ENCODE assay signal across 8 cellular contexts in the genomic region with DNA sequence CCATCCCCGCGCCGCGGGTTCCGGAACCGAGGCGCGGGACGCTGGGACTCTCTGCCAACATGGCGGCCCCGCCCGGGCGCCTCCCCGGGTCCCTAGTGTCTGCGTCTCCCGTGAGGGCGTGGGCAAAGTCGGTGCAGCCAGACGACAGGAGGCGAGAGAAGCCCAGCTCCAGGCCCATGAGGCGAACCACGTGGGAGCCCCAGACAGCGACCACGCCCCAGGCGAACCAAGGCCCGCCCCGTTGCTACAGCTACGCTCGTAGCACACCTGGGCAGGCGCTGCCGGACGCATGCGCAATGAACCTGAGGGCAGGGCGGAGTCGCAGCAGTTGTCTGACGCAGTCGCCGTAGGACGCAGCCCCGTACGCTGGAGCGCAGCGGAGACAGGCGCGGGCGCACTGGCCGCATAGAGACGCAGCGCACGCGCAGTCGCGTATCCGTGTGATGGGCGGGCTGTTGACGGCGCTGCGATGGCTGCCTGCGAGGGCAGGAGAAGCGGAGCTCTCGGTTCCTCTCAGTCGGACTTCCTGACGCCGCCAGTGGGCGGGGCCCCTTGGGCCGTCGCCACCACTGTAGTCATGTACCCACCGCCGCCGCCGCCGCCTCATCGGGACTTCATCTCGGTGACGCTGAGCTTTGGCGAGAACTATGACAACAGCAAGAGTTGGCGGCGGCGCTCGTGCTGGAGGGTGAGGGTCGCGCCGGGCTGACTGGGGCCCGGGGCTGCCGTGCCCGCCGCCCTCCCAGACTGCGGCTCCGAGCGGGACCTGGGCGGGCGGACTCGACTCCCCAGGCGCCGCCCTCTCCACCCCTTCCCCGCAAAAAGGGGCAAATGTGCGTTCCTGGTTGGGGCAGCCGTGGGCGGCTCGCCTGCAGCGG. TPM values are rescaled to one million over a fixed set of nuclear protein-coding genes. Genes with fewer than 3 reads are reported as not detected.
DNase-seq lines count a peak whose midpoint lies in the region; ATAC-seq, FAIRE-seq and TF ChIP-seq lines count a peak whose summit lies in the region.

A gene (plus strand): TSS at position 455 of the 878 bp plus-strand sequence. CDS start 15 bp downstream, at position 470.

- H3K27ac ChIP-seq in small intestine (ENCODE audit: low read depth in 1 of 2, low read length in 1 of 2): peak within 1 kb of the TSS; percentile 94 to 99

- H3K9me3 ChIP-seq in small intestine (ENCODE audit: control insufficient read depth, low read depth): no peaks in the 10 kb centered on the region

- POLR2A ChIA-PET in AG04449 (lab: Yijun Ruan, JAX): interaction anchor here (0.6 to 2.6 kb wide), 10 partner anchors 10 to 359 kb away, joined by 3 to 17 read pairs (median 3); a partner anchor contains a TSS

- H3K4me1 ChIP-seq in small intestine (ENCODE audit: control insufficient read depth in 2 of 2, insufficient read depth in 1 of 2, low read depth in 1 of 2, low read length in 1 of 2): peaks cover 0 to 10% of the 10 kb centered on the region in 2 donors

- DNase-seq in AG04449 (ENCODE audit: low read depth, low spot score) (peak; percentile 85), NCI-H2227 treated with DMSO at 0.1 percent for 48 hours (lab: John Stamatoyannopoulos, UW) (peak; percentile 91), bronchial epithelial cell (ENCODE audit: low read depth) (peak; percentile 99), iPS-NIHi11 (ENCODE audit: low spot score) (peak; percentile 97), small intestine (peak; percentile 99)

- no peaks in the 10 kb centered on the region for H3K27me3 ChIP-seq in bronchial epithelial cell (ENCODE audit: control insufficient read depth, insufficient read depth, low read length)
- H3K27me3 ChIP-seq in small intestine (ENCODE audit: control insufficient read depth in 2 of 2, insufficient read depth in 2 of 2, low read length in 2 of 2): no peaks in the 10 kb centered on the region

- 0% methylated on average over 92 to 101 of the region's 101 CpGs for WGBS in small intestine, 3 donors

- ATAC-seq in GM18907 (IDR thresholded peaks at IDR 0.05; ENCODE audit: unreplicated experiment) (peak; percentile 77), HG03159 (IDR thresholded peaks at IDR 0.05; ENCODE audit: unreplicated experiment) (peak; percentile 82)

- CTCF ChIA-PET in AG04449 (lab: Yijun Ruan, JAX): interaction anchor here (0.6 to 17.0 kb wide), 10 partner anchors 9 to 360 kb away, joined by 3 to 208 read pairs (median 4); a partner anchor contains a TSS

- peak within 1 kb of the TSS; percentile 78 for H3K4me3 ChIP-seq in AG04449 (ENCODE audit: low read depth, low read length)
- H3K4me3 ChIP-seq in WI38 (ENCODE audit: low read depth, low read length): peak within 1 kb of the TSS; percentile 81
- peak within 1 kb of the TSS; percentile 88 for H3K4me3 ChIP-seq in bronchial epithelial cell (ENCODE audit: low read depth, low read length)
- H3K4me3 ChIP-seq in small intestine (ENCODE audit: low read depth in 1 of 2, low read length in 2 of 2): peak within 1 kb of the TSS; percentile 52 to 82

- FAIRE-seq in bronchial epithelial cell (lab: Jason Lieb, UNC) (peak; percentile 75), small intestine (lab: Jason Lieb, UNC) (no peak)

- TF ChIP-seq CTCF in AG04449 (IDR thresholded peaks at IDR 0.05; ENCODE audit: insufficient read depth, low read length, missing control alignments): no peak
- TF ChIP-seq CTCF in WI38 (IDR thresholded peaks at IDR 0.05; ENCODE audit: low read depth, low read length): no peak
- no peak for TF ChIP-seq CTCF in bronchial epithelial cell (IDR thresholded peaks at IDR 0.05; ENCODE audit: insufficient read depth, low read length, severe bottlenecking)

- H3K36me3 ChIP-seq in bronchial epithelial cell (ENCODE audit: control insufficient read depth, insufficient read depth, low read length) (peaks cover 10% of the 10 kb centered on the region), small intestine (ENCODE audit: control insufficient read depth in 2 of 2, insufficient read depth in 2 of 2, low read length in 2 of 2) (peaks cover 0 to 3% of the 10 kb centered on the region in 2 donors)

RNA-seq across cellular contexts. Expression of the gene that starts here (rescaled TPM):
- total RNA-seq in bronchial epithelial cell: 58.2 and 65.3 TPM in 2 replicates
- polyA plus RNA-seq in small intestine: 10 to 100 TPM; 40.3 to 69.4 (median 41.4) TPM

Comparison
In these comparisons a context has a peak if more than half of its experiments do, and no peak if none do; other contexts are left out.
1. Peak in every context shown above with its lines: DNase-seq, ATAC-seq, H3K4me3 ChIP-seq and H3K27ac ChIP-seq.